In genomic region chr7:64794171-64794844, GRCh38 we compare ENCODE assay signal across 1 cellular context.
TF ChIP-seq lines count a peak whose summit lies in the region.

Gene ZNF138, plus strand, starts transcription at chr7:64794428. Its CDS starts 141 bp downstream, at chr7:64794569.

TF ChIP-seq in K562, 482 proteins besides CTCF, POLR2A, EP300 and RAD21 (continued from another document and continues in another):
- TF ChIP-seq GTF3C2 (IDR thresholded peaks at IDR 0.05; ENCODE audit: borderline replicate concordance, extremely low read depth, insufficient read length) (no peak), ZNF263 (CRISPR knock-in tag; IDR thresholded peaks at IDR 0.05; ENCODE audit: borderline replicate concordance) (peak; percentile 50; the same call in 1 of the 2 replicates), SAP30 (IDR thresholded peaks at IDR 0.05; ENCODE audit: borderline replicate concordance, insufficient read depth, low read depth, low read length, poor library complexity, severe bottlenecking) (peak; percentile 80), HMG20B (CRISPR knock-in tag; IDR thresholded peaks at IDR 0.05) (no peak), MNT (conservative IDR thresholded peaks at IDR 0.05) (peak in 1 of 2 experiments; percentile 84; a peak in 3 of 4 replicates), RBM25 (IDR thresholded peaks at IDR 0.05; ENCODE audit: low read depth, low read length, severe bottlenecking) (peak; percentile 91), RBBP5 (IDR thresholded peaks at IDR 0.05; ENCODE audit: borderline replicate concordance, insufficient read depth, low read length, poor library complexity, severe bottlenecking) (peak; percentile 82), PML (IDR thresholded peaks at IDR 0.05; ENCODE audit: low read length) (peak; percentile 70; the same call in 1 of the 2 replicates), PHB (CRISPR knock-in tag; IDR thresholded peaks at IDR 0.05) (no peak), TCF15 (CRISPR knock-in tag; IDR thresholded peaks at IDR 0.05) (no peak), ETV5 (CRISPR knock-in tag; IDR thresholded peaks at IDR 0.05; ENCODE audit: low read depth) (peak; percentile 69), ZSCAN32 (CRISPR knock-in tag; IDR thresholded peaks at IDR 0.05) (no peak), MXD1 (CRISPR knock-in tag; IDR thresholded peaks at IDR 0.05; ENCODE audit: borderline replicate concordance, poor library complexity, severe bottlenecking) (no peak), SMAD2 (IDR thresholded peaks at IDR 0.05; ENCODE audit: low read depth, low read length) (no peak), ZNF696 (CRISPR knock-in tag; conservative IDR thresholded peaks at IDR 0.05) (no peak), MGA (IDR thresholded peaks at IDR 0.05) (peak; percentile 15; the same call in 1 of the 2 replicates), ZBTB40 (IDR thresholded peaks at IDR 0.05) (peak; percentile 91), ZBTB40 (CRISPR knock-in tag; IDR thresholded peaks at IDR 0.05) (no peak), XRCC5 (IDR thresholded peaks at IDR 0.05; ENCODE audit: low read depth, low read length) (peak; percentile 69; the same call in 1 of the 2 replicates), ZSCAN29 (IDR thresholded peaks at IDR 0.05) (peak; percentile 20; the same call in 1 of the 2 replicates), ARID1B (IDR thresholded peaks at IDR 0.05) (peak; percentile 44; the same call in 1 of the 2 replicates), MLX (CRISPR knock-in tag; conservative IDR thresholded peaks at IDR 0.05) (no peak), TEAD1 (CRISPR knock-in tag; IDR thresholded peaks at IDR 0.05) (0 out of 4 replicates have a peak, but pooled peaks of 1 of the 2 experiments have one; percentile 25), KDM4B (IDR thresholded peaks at IDR 0.05; ENCODE audit: borderline replicate concordance in 2 of 2, low read depth in 1 of 2) (peak in 1 of 2 experiments; percentile 23; a peak in 1 of 4 replicates), EWSR1 (IDR thresholded peaks at IDR 0.05; ENCODE audit: borderline replicate concordance, low read depth, partially characterized antibody) (no peak)
